Comparison of ENCODE assay signal across 21 cellular contexts in the genomic region with DNA sequence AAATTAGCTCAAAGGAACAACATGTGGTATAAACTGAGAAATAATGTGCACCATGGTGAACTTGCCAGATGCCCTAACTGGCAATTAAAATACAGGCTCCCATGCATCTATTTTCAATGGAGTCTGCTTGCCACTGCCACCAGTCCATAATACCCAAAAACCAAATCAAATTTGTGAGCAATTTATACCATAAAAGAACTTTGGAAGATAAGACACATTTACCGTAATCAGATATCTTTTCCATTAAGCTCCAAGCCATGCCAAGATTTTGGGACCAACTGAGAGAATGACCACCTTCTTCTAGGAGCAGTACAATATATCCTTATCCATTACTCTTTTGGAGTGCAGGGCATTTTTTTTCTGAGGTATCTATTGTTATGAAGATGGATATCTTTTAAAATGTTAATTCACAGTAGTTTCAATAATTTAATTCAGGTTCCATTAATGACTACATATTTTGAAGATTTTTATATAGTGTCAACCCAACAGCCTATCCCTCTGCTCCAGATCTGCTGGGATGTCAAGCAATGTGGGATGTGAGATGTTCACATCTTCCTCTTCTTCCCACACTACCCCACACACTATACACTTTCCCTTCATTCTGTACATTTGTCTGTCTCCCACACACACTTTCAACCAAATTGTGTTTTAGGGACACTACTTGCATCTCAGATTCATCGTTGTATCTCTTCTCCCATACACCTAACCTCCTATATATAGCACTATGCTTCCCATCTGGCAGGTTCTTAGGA.
"Had no signal": no experiment of that assay in that cellular context is flagged by ENCODE, and none has a peak within 500 bp of the region (broad histone marks: within the 10 kb centered on the region; RNA-seq: fewer than 3 reads in every experiment).

No MANE protein-coding gene starts in this region.

- H3K36me3 ChIP-seq: colonic mucosa, left ventricle myocardium inferior, lower lobe of right lung, pancreas, right lobe of liver, tibial nerve, upper lobe of right lung had no signal

- H3K27me3 Mint-ChIP-seq: progenitor cell of endocrine pancreas; stimulated activated naive CD8-positive, alpha-beta T cell treated with anti-CD3 and anti-CD28 coated beads, Interleukin-15, amount 100 ng/mL, for 72 hours had no signal

- H3K9me3 ChIP-seq: colonic mucosa, left ventricle myocardium inferior, lower lobe of right lung, pancreas, right lobe of liver, testis, tibial nerve, upper lobe of right lung had no signal

- ATAC-seq: foreskin keratinocyte; left cardiac atrium; lower lobe of right lung; pancreas; right lobe of liver; stimulated activated naive B cell treated with anti-CD40 and anti-IgM and Interleukin-4, amounts not matched to agents 10 μg/mL and 1 μg/mL and 100 μg/mL, for 72 hours; stimulated activated naive CD8-positive, alpha-beta T cell treated with anti-CD3 and anti-CD28 coated beads, Interleukin-15, amount 100 ng/mL, for 72 hours; upper lobe of right lung had no signal

- H3K27ac Mint-ChIP-seq: memory B cell; mesothelial cell of epicardium; nephron; progenitor cell of endocrine pancreas; stimulated activated naive B cell treated with anti-CD40 and anti-IgM and Interleukin-4, amounts not matched to agents 10 μg/mL and 1 μg/mL and 100 μg/mL, for 72 hours; stimulated activated naive CD8-positive, alpha-beta T cell treated with anti-CD3 and anti-CD28 coated beads, Interleukin-15, amount 100 ng/mL, for 72 hours had no signal

- H3K36me3 Mint-ChIP-seq: memory B cell; mesothelial cell of epicardium; stimulated activated naive B cell treated with anti-CD40 and anti-IgM and Interleukin-4, amounts not matched to agents 10 μg/mL and 1 μg/mL and 100 μg/mL, for 72 hours had no signal

- FAIRE-seq: kidney had no signal

- H3K4me3 Mint-ChIP-seq: memory B cell; mesothelial cell of epicardium; nephron; stimulated activated naive B cell treated with anti-CD40 and anti-IgM and Interleukin-4, amounts not matched to agents 10 μg/mL and 1 μg/mL and 100 μg/mL, for 72 hours; stimulated activated naive CD8-positive, alpha-beta T cell treated with anti-CD3 and anti-CD28 coated beads, Interleukin-15, amount 100 ng/mL, for 72 hours had no signal

- DNase-seq: colonic mucosa; dermis blood vessel endothelial cell; foreskin keratinocyte; kidney; left cardiac atrium; left ventricle myocardium inferior; lower lobe of right lung; occipital lobe; pancreas; right lobe of liver; stimulated activated CD4-positive, alpha-beta T cell treated with anti-CD3 and anti-CD28 coated beads, Interleukin-4, amount 100 ng/mL, for 24 hours; stimulated activated naive B cell treated with anti-CD40 and anti-IgM and Interleukin-4, amounts not matched to agents 10 μg/mL and 1 μg/mL and 100 μg/mL, for 72 hours; stimulated activated naive CD8-positive, alpha-beta T cell treated with anti-CD3 and anti-CD28 coated beads, Interleukin-15, amount 100 ng/mL, for 72 hours; testis; upper lobe of right lung had no signal

- H3K4me1 Mint-ChIP-seq: memory B cell; stimulated activated naive B cell treated with anti-CD40 and anti-IgM and Interleukin-4, amounts not matched to agents 10 μg/mL and 1 μg/mL and 100 μg/mL, for 72 hours; stimulated activated naive CD8-positive, alpha-beta T cell treated with anti-CD3 and anti-CD28 coated beads, Interleukin-15, amount 100 ng/mL, for 72 hours had no signal

- H3K9me3 Mint-ChIP-seq: memory B cell; mesothelial cell of epicardium; nephron; stimulated activated naive B cell treated with anti-CD40 and anti-IgM and Interleukin-4, amounts not matched to agents 10 μg/mL and 1 μg/mL and 100 μg/mL, for 72 hours; stimulated activated naive CD8-positive, alpha-beta T cell treated with anti-CD3 and anti-CD28 coated beads, Interleukin-15, amount 100 ng/mL, for 72 hours had no signal

- H3K4me1 ChIP-seq: colonic mucosa, lower lobe of right lung, pancreas, right lobe of liver, testis, upper lobe of right lung had no signal

- H3K4me3 ChIP-seq: colonic mucosa, hepatocyte, left ventricle myocardium inferior, lower lobe of right lung, pancreas, right lobe of liver, testis, tibial nerve, upper lobe of right lung had no signal

- H3K27ac ChIP-seq: colonic mucosa, foreskin keratinocyte, hepatocyte, left ventricle myocardium inferior, lower lobe of right lung, pancreas, right lobe of liver, testis, tibial nerve, upper lobe of right lung had no signal
